ENCODE assay signal across 2 cellular contexts in genomic region chr3:37024092-37024491, GRCh38.
TF ChIP-seq lines count a peak whose summit lies in the region.

No MANE protein-coding gene starts in this region.

TF ChIP-seq in Ishikawa, 13 proteins besides CTCF, POLR2A, EP300 and RAD21:
- TF ChIP-seq CREB1 (IDR thresholded peaks at IDR 0.05; ENCODE audit: low read depth) (no peak), FOXM1 (IDR thresholded peaks at IDR 0.05; ENCODE audit: borderline replicate concordance, low read depth) (no peak), TEAD4 (IDR thresholded peaks at IDR 0.05) (no peak), CEBPB (IDR thresholded peaks at IDR 0.05) (no peak), YY1 (IDR thresholded peaks at IDR 0.05; ENCODE audit: low read depth) (no peak), NFIC (IDR thresholded peaks at IDR 0.05) (no peak), EGR1 (IDR thresholded peaks at IDR 0.05) (no peak), USF1 (IDR thresholded peaks at IDR 0.05) (no peak), TCF12 (IDR thresholded peaks at IDR 0.05; ENCODE audit: low read depth) (no peak), REST (IDR thresholded peaks at IDR 0.05; ENCODE audit: low read depth) (no peak), ZBTB7A (IDR thresholded peaks at IDR 0.05; ENCODE audit: low read depth) (no peak), TAF1 (IDR thresholded peaks at IDR 0.05; ENCODE audit: low read depth) (no peak), MAX (IDR thresholded peaks at IDR 0.05) (no peak)
TF ChIP-seq in Ishikawa: peak in this region for 0.

TF ChIP-seq in GM12878, 131 proteins besides CTCF, POLR2A, EP300 and RAD21:
- no peak for TF ChIP-seq CREM (IDR thresholded peaks at IDR 0.05; ENCODE audit: low read depth)
- TF ChIP-seq JUNB (IDR thresholded peaks at IDR 0.05), result no peak
- peak; percentile 27; the same call in 1 of the 2 replicates for TF ChIP-seq SMC3 (IDR thresholded peaks at IDR 0.05; ENCODE audit: borderline replicate concordance, low read length)
